ENCODE assay signal across 12 cellular contexts in genomic region chr12:113463746-113464743, GRCh38. TPM values are rescaled to one million over a fixed set of nuclear protein-coding genes. Genes with fewer than 3 reads are reported as not detected.
DNase-seq lines count a peak whose midpoint lies in the region; ATAC-seq and TF ChIP-seq lines count a peak whose summit lies in the region.
"Had no signal": no experiment of that assay in that cellular context is flagged by ENCODE, and none has a peak within 500 bp of the region (broad histone marks: within the 10 kb centered on the region; RNA-seq: fewer than 3 reads in every experiment).

No MANE protein-coding gene starts in this region.

- intact Hi-C loops in activated CD4-positive, alpha-beta T cell treated with anti-CD3 and anti-CD28 coated beads for 36 hours (cut with DNase I, micrococcal nuclease): loop anchor here (2.0 to 10.0 kb wide), 3 partner anchors 17 to 1211 kb away; no protein-coding TSS in a partner anchor

- peaks cover 23% of the 10 kb centered on the region for H3K4me1 Mint-ChIP-seq in activated CD4-positive, alpha-beta T cell treated with anti-CD3 and anti-CD28 coated beads for 36 hours
- peaks cover 44% of the 10 kb centered on the region for H3K4me1 Mint-ChIP-seq in WTC11

- WGBS in iPS DF 6.9 (ENCODE audit: insufficient coverage, insufficient read length): no CpG with 5 or more reads among the region's 73 CpGs

- no peaks in the 10 kb centered on the region for H3K9me3 Mint-ChIP-seq in activated CD4-positive, alpha-beta T cell treated with anti-CD3 and anti-CD28 coated beads for 36 hours (ENCODE audit: low read depth)
- H3K9me3 Mint-ChIP-seq in WTC11: no peaks in the 10 kb centered on the region

- no peak overlapping the region for H3K27ac Mint-ChIP-seq in activated CD4-positive, alpha-beta T cell treated with anti-CD3 and anti-CD28 coated beads for 36 hours
- H3K27ac Mint-ChIP-seq in WTC11: no peak overlapping the region

- peak overlapping the region; percentile 37 for H3K4me3 Mint-ChIP-seq in activated CD4-positive, alpha-beta T cell treated with anti-CD3 and anti-CD28 coated beads for 36 hours
- H3K4me3 Mint-ChIP-seq in WTC11: peak overlapping the region; percentile 68

- POLR2A ChIA-PET in activated CD4-positive, alpha-beta T cell treated with anti-CD3 and anti-CD28 coated beads for 36 hours (lab: Charles Lee): no interaction called here
- POLR2A ChIA-PET in WTC11 (lab: Charles Lee): interaction anchor here (0.5 kb wide), 1 partner anchor 58 kb away, joined by 4 read pairs; no protein-coding TSS in a partner anchor

- H3K27me3 ChIP-seq in iPS DF 6.9 (ENCODE audit: control insufficient read depth, insufficient read depth, low read length): peaks cover 64% of the 10 kb centered on the region
- H3K27me3 ChIP-seq in skeletal muscle tissue (ENCODE audit: control insufficient read depth in 3 of 3, insufficient read depth in 3 of 3, low read length in 3 of 3): peaks cover 76 to 84% (median 78%) of the 10 kb centered on the region in 3 donors

- no peak for TF ChIP-seq CTCF in WTC11 (IDR thresholded peaks at IDR 0.05)

- ATAC-seq in activated CD4-positive, alpha-beta T cell treated with anti-CD3 and anti-CD28 coated beads for 36 hours: no peak
- peak; percentile 0; the same call in 1 of the 2 replicates for ATAC-seq in WTC11
- ATAC-seq in GM19035 (IDR thresholded peaks at IDR 0.05; ENCODE audit: unreplicated experiment): no peak

- DNase-seq in activated CD4-positive, alpha-beta T cell treated with anti-CD3 and anti-CD28 coated beads for 36 hours: peak; percentile 26
- DNase-seq in activated CD4-positive, alpha-beta T cell treated with anti-CD3 and anti-CD28 coated beads, Interleukin-2, amount 50 U/mL, for 1 hour: no peak
- DNase-seq in WTC11 (ENCODE audit: low spot score) (peak; percentile 54), iPS DF 6.9 (ENCODE audit: low read depth, low spot score) (no peak), NCI-H1105 (lab: John Stamatoyannopoulos, UW) (no peak), AG08396 (ENCODE audit: low spot score) (no peak)
- DNase-seq: HCEC 1CT, NCI-H446 treated with DMSO at 0.1 percent for 48 hours, occipital lobe, T1000 had no signal

- no peaks in the 10 kb centered on the region for H3K36me3 Mint-ChIP-seq in activated CD4-positive, alpha-beta T cell treated with anti-CD3 and anti-CD28 coated beads for 36 hours (ENCODE audit: low read depth)
- H3K36me3 Mint-ChIP-seq in WTC11: no peaks in the 10 kb centered on the region

- peaks cover 9% of the 10 kb centered on the region for H3K4me1 ChIP-seq in iPS DF 6.9 (ENCODE audit: control insufficient read depth, insufficient read depth, low read length)
- H3K4me1 ChIP-seq in skeletal muscle tissue (ENCODE audit: control insufficient read depth in 3 of 3, insufficient read depth in 3 of 3, low read length in 3 of 3): peaks cover 28 to 34% (median 32%) of the 10 kb centered on the region in 3 donors

- H3K27ac ChIP-seq in iPS DF 6.9 (ENCODE audit: low read length) (no peak overlapping the region), skeletal muscle tissue (ENCODE audit: low read depth, low read length) (no peak overlapping the region)

- H3K27me3 Mint-ChIP-seq in activated CD4-positive, alpha-beta T cell treated with anti-CD3 and anti-CD28 coated beads for 36 hours: peaks cover 63% of the 10 kb centered on the region
- peaks cover 95% of the 10 kb centered on the region for H3K27me3 Mint-ChIP-seq in WTC11 (ENCODE audit: low read depth)

- H3K4me3 ChIP-seq in iPS DF 6.9 (ENCODE audit: low read length) (0 out of 2 replicates have a peak overlapping the region, but pooled peaks have one; percentile 6), skeletal muscle tissue (ENCODE audit: low read length in 3 of 3) (peak overlapping the region in 2 of 3 donors; percentile 13 to 49)

- H3K9ac ChIP-seq in skeletal muscle tissue (ENCODE audit: low read depth in 1 of 3, low read length in 3 of 3): no peak overlapping the region

- H3K9me3 ChIP-seq in iPS DF 6.9 (ENCODE audit: control insufficient read depth, insufficient read depth, low read length) (no peaks in the 10 kb centered on the region), skeletal muscle tissue (ENCODE audit: control insufficient read depth in 3 of 3, low read length in 3 of 3) (no peaks in the 10 kb centered on the region)

- no peaks in the 10 kb centered on the region for H3K36me3 ChIP-seq in iPS DF 6.9 (ENCODE audit: control insufficient read depth, insufficient read depth, low read length)
- H3K36me3 ChIP-seq in skeletal muscle tissue (ENCODE audit: control insufficient read depth in 3 of 3, insufficient read depth in 3 of 3, low read length in 3 of 3): no peaks in the 10 kb centered on the region

- CTCF ChIA-PET in activated CD4-positive, alpha-beta T cell treated with anti-CD3 and anti-CD28 coated beads for 36 hours (lab: Charles Lee): interaction anchor here (0.9 kb wide), 1 partner anchor 10 kb away, joined by 10 read pairs; no protein-coding TSS in a partner anchor
- CTCF ChIA-PET in WTC11 (lab: Charles Lee): interaction anchor here (0.9 to 4.0 kb wide), 7 partner anchors 8 to 355 kb away, joined by 3 to 92 read pairs (median 6); partner anchors contain the start of gene LHX5

TF ChIP-seq in WTC11, 78 proteins besides CTCF, POLR2A, EP300 and RAD21:
- TF ChIP-seq MYBL2 (CRISPR knock-in tag; IDR thresholded peaks at IDR 0.05) (no peak), ZNF317 (CRISPR knock-in tag; IDR thresholded peaks at IDR 0.05; ENCODE audit: borderline replicate concordance, low read depth) (no peak), ZBTB21 (CRISPR knock-in tag; IDR thresholded peaks at IDR 0.05; ENCODE audit: borderline replicate concordance) (no peak), SMAD4 (CRISPR knock-in tag; IDR thresholded peaks at IDR 0.05) (no peak), ATF3 (CRISPR knock-in tag; conservative IDR thresholded peaks at IDR 0.05) (no peak), ATF6 (CRISPR knock-in tag; IDR thresholded peaks at IDR 0.05) (no peak), CDX4 (CRISPR knock-in tag; IDR thresholded peaks at IDR 0.05; ENCODE audit: borderline replicate concordance) (no peak)
- TF ChIP-seq, protein P1, sequence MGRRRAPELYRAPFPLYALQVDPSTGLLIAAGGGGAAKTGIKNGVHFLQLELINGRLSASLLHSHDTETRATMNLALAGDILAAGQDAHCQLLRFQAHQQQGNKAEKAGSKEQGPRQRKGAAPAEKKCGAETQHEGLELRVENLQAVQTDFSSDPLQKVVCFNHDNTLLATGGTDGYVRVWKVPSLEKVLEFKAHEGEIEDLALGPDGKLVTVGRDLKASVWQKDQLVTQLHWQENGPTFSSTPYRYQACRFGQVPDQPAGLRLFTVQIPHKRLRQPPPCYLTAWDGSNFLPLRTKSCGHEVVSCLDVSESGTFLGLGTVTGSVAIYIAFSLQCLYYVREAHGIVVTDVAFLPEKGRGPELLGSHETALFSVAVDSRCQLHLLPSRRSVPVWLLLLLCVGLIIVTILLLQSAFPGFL (CRISPR knock-in tag; IDR thresholded peaks at IDR 0.05; ENCODE audit: borderline replicate concordance): no peak

RNA-seq across cellular contexts. Expression of gene LHX5, which starts 7.6 kb away (rescaled TPM):
- total RNA-seq in activated CD4-positive, alpha-beta T cell treated with anti-CD3 and anti-CD28 coated beads for 36 hours: not detected
- total RNA-seq in WTC11 (2021) (1.5 to 3.0 TPM (median 1.6 TPM) in 3 replicates), skeletal muscle tissue (not detected)
- total RNA-seq: occipital lobe had no signal

RNA-seq across cellular contexts. Expression of gene SDSL, which starts 41.9 kb away (rescaled TPM):
- total RNA-seq in activated CD4-positive, alpha-beta T cell treated with anti-CD3 and anti-CD28 coated beads for 36 hours: 1 to 10 TPM; 1.5 to 3.9 TPM
- 0.41 to 0.96 TPM (median 0.52 TPM) in 3 replicates for total RNA-seq in WTC11 (2021)
- total RNA-seq in skeletal muscle tissue: 0.52 TPM

Comparison
In these comparisons a context has a peak if more than half of its experiments do, and no peak if none do; other contexts are left out.
1. DNase-seq: peak in activated CD4-positive, alpha-beta T cell treated with anti-CD3 and anti-CD28 coated beads for 36 hours (single experiment) and WTC11 (single experiment); none in activated CD4-positive, alpha-beta T cell treated with anti-CD3 and anti-CD28 coated beads, Interleukin-2, amount 50 U/mL, for 1 hour (single experiment), iPS DF 6.9 (single experiment), NCI-H1105 (single experiment) and AG08396 (single experiment).